ENCODE assay signal across 24 cellular contexts in genomic region chr19:6533746-6534418, GRCh38. TPM values are rescaled to one million over a fixed set of nuclear protein-coding genes. Genes with fewer than 3 reads are reported as not detected.
DNase-seq lines count a peak whose midpoint lies in the region; ATAC-seq and TF ChIP-seq lines count a peak whose summit lies in the region.
"Had no signal": no experiment of that assay in that cellular context is flagged by ENCODE, and none has a peak within 500 bp of the region (broad histone marks: within the 10 kb centered on the region; RNA-seq: fewer than 3 reads in every experiment).

No MANE protein-coding gene starts in this region.

- DNase-seq in NT2/D1 (ENCODE audit: low read depth, low spot score): no peak
- DNase-seq in chondrocyte (ENCODE audit: low spot score): no peak
- no peak for DNase-seq in memory B cell (ENCODE audit: low spot score in 2 of 2)
- no peak for DNase-seq in ascending aorta (ENCODE audit: low spot score in 2 of 2)
- DNase-seq in Right ventricle myocardium inferior (ENCODE audit: missing footprints): no peak
- DNase-seq: activated CD4-positive, alpha-beta T cell treated with anti-CD3 and anti-CD28 coated beads, Interleukin-2, amount 50 U/mL, for 48 hours; activated naive CD4-positive, alpha-beta T cell treated with anti-CD3 and anti-CD28 coated beads, Interleukin-2, amount 50 U/mL, for 16 hours; CD4-positive, alpha-beta T cell; dorsolateral prefrontal cortex; NCI-H1048; NCI-H2081; NCI-H510A; NK-92 treated with Interleukin-12 subunit alpha and Interleukin-12 subunit beta, amount 100 ng/mL, for 24 hours; stimulated activated naive CD8-positive, alpha-beta T cell treated with anti-CD3 and anti-CD28 coated beads, Interleukin-15, Interleukin-2, amounts not matched to agents 100 U/mL and 50 U/mL, for 24 hours; T-cell had no signal

- H3K4me1 Mint-ChIP-seq in chondrocyte (ENCODE audit: low read depth): peaks cover 34% of the 10 kb centered on the region
- H3K4me1 Mint-ChIP-seq in memory B cell: peaks cover 48% of the 10 kb centered on the region

- H3K4me1 ChIP-seq in NT2/D1 (ENCODE audit: insufficient read depth, insufficient read length) (peaks cover 7% of the 10 kb centered on the region), ascending aorta (peaks cover 4 to 7% of the 10 kb centered on the region in 2 donors)

- ATAC-seq in memory B cell (ENCODE audit: low read depth) (no peak), Right ventricle myocardium inferior (no peak), HG03108 (IDR thresholded peaks at IDR 0.05; ENCODE audit: unreplicated experiment) (no peak), GM21528 (IDR thresholded peaks at IDR 0.05; ENCODE audit: low FRiP score, unreplicated experiment) (no peak)
- ATAC-seq: sciatic nerve; stimulated activated naive CD8-positive, alpha-beta T cell treated with anti-CD3 and anti-CD28 coated beads, Interleukin-15, Interleukin-2, amounts not matched to agents 100 U/mL and 50 U/mL, for 24 hours; T-cell had no signal

- H3K27me3 ChIP-seq in NT2/D1 (ENCODE audit: insufficient read depth, insufficient read length) (peaks cover 15% of the 10 kb centered on the region), ascending aorta (no peaks in the 10 kb centered on the region)

- no peak overlapping the region for H3K27ac Mint-ChIP-seq in chondrocyte (ENCODE audit: unreplicated experiment)
- H3K27ac Mint-ChIP-seq in memory B cell: peak overlapping the region; percentile 76
- H3K27ac Mint-ChIP-seq: CD4-positive, alpha-beta T cell; T-cell had no signal

- no peak overlapping the region for H3K27ac ChIP-seq in ascending aorta
- H3K27ac ChIP-seq: KMS-11, tibial nerve had no signal

- H3K4me3 Mint-ChIP-seq in chondrocyte (ENCODE audit: unreplicated experiment): peak overlapping the region; percentile 16
- H3K4me3 Mint-ChIP-seq in memory B cell: peak overlapping the region; percentile 61

- no peaks in the 10 kb centered on the region for H3K9me3 Mint-ChIP-seq in chondrocyte (ENCODE audit: low read depth)
- H3K9me3 Mint-ChIP-seq in memory B cell: no peaks in the 10 kb centered on the region
- H3K9me3 Mint-ChIP-seq: CD4-positive, alpha-beta T cell; T-cell had no signal

- H3K9me3 ChIP-seq in NT2/D1 (ENCODE audit: insufficient read depth, low read length) (peaks cover 29% of the 10 kb centered on the region), ascending aorta (no peaks in the 10 kb centered on the region)
- H3K9me3 ChIP-seq: tibial nerve had no signal

- peaks cover 7% of the 10 kb centered on the region for H3K27me3 Mint-ChIP-seq in chondrocyte (ENCODE audit: low read depth)
- H3K27me3 Mint-ChIP-seq in memory B cell: peaks cover 1% of the 10 kb centered on the region

- TF ChIP-seq CTCF in chondrocyte (IDR thresholded peaks at IDR 0.05): no peak
- TF ChIP-seq CTCF in ascending aorta (IDR thresholded peaks at IDR 0.05): no peak

- peaks cover 6% of the 10 kb centered on the region for H3K36me3 Mint-ChIP-seq in chondrocyte (ENCODE audit: low read depth)
- peaks cover 7% of the 10 kb centered on the region for H3K36me3 Mint-ChIP-seq in memory B cell
- H3K36me3 Mint-ChIP-seq: T-cell had no signal

- H3K9ac ChIP-seq in NT2/D1 (ENCODE audit: insufficient read length, low read depth): peak overlapping the region; percentile 8
- H3K9ac ChIP-seq: KMS-11 had no signal

- H3K4me3 ChIP-seq in GM08714 (ENCODE audit: low read length) (peak overlapping the region; percentile 27; the same call in 1 of the 2 replicates), NT2/D1 (ENCODE audit: insufficient read length, low read depth) (no peak overlapping the region), ascending aorta (no peak overlapping the region)
- H3K4me3 ChIP-seq: dorsolateral prefrontal cortex, tibial nerve had no signal

- intact Hi-C loops in ascending aorta (cut with DNase I) (no loop called here), Right ventricle myocardium inferior (cut with DNase I) (no loop called here)

- H3K36me3 ChIP-seq in NT2/D1 (ENCODE audit: insufficient read depth, insufficient read length, low read length) (peaks cover 19% of the 10 kb centered on the region), ascending aorta (no peaks in the 10 kb centered on the region)

RNA-seq across cellular contexts. Expression of gene TNFSF9, which starts 3.1 kb away (rescaled TPM):
- total RNA-seq in chondrocyte (5.9 to 6.9 TPM (median 6.7 TPM) in 3 replicates), ascending aorta (not detected), Right ventricle myocardium inferior (0.78 TPM)

RNA-seq across cellular contexts. Expression of gene TUBB4A, which starts 31.8 kb away (rescaled TPM):
- total RNA-seq in chondrocyte (0.26 to 0.99 TPM (median 0.70 TPM) in 3 replicates), ascending aorta (0.75 TPM), Right ventricle myocardium inferior (6.2 TPM)
- total RNA-seq: osteocyte had no signal

RNA-seq across cellular contexts. Expression of gene DENND1C, which starts 52.3 kb away (rescaled TPM):
- total RNA-seq in chondrocyte (not detected in 3 replicates), ascending aorta (24.4 TPM), Right ventricle myocardium inferior (0.92 TPM)
- total RNA-seq: frontal cortex, osteocyte had no signal

RNA-seq across cellular contexts. Expression of gene CD70, which starts 57.1 kb away (rescaled TPM):
- total RNA-seq in chondrocyte (3.3 to 8.1 TPM (median 3.9 TPM) in 3 replicates), ascending aorta (not detected), Right ventricle myocardium inferior (not detected)
- total RNA-seq: CD4-positive, alpha-beta T cell; frontal cortex; liver; sciatic nerve had no signal

Comparison
In these comparisons a context has a peak if more than half of its experiments do, and no peak if none do; other contexts are left out.
1. RNA of gene DENND1C, which starts 52.3 kb away (total RNA-seq): 24.4 TPM in ascending aorta (single experiment); 0.92 TPM in Right ventricle myocardium inferior (single experiment) and not detected in chondrocyte; every median in the first group is over 10 times any median in the second.